Comparison of ENCODE assay signal across 11 cellular contexts in the genomic region with DNA sequence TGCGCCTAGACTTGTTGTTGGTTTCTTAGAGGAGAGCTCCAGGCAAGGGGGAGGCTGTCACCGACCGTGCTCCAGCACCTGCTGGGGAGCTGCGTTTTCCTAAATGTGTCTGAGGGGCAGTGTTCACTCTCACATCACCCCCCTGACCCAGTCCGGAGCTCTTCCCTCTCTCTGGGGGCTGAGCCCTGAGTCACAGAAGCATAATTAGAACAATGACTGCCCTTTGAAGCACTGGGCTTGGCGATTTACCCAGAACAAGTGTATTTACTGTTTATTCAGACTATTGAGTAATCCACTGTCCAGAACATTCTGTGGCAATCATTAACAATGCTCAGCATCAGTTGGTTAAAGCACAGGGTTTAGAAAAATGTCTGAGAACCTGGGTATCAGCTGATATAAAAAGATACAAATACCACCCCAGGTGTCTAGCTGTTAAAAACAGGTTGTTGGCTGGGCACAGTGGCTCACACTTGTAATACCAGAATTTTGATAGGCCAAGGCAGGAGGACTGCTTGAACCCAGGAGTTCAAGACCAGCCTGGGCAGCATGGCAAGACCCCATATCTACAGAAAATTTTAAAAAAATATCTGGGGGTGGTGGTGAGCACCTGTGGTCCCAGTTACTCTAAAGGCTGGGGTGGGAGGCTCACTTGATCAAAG. TPM values are rescaled to one million over a fixed set of nuclear protein-coding genes. Genes with fewer than 3 reads are reported as not detected.
DNase-seq lines count a peak whose midpoint lies in the region; ATAC-seq and TF ChIP-seq lines count a peak whose summit lies in the region.
"Had no signal": no experiment of that assay in that cellular context is flagged by ENCODE, and none has a peak within 500 bp of the region (broad histone marks: within the 10 kb centered on the region; RNA-seq: fewer than 3 reads in every experiment).

No MANE protein-coding gene starts in this region.

- H3K27me3 ChIP-seq in psoas muscle (ENCODE audit: insufficient read depth in 3 of 3, low read length in 2 of 3) = no peaks in the 10 kb centered on the region
- H3K27me3 ChIP-seq in smooth muscle cell (ENCODE audit: low read depth) = peaks cover under 1% of the 10 kb centered on the region

- H3K4me1 ChIP-seq in psoas muscle (peaks cover 9% of the 10 kb centered on the region), smooth muscle cell (ENCODE audit: low read depth) (no peaks in the 10 kb centered on the region)

- H3K4me2 ChIP-seq in smooth muscle cell = no peak overlapping the region

- H3K9me3 ChIP-seq in psoas muscle (no peaks in the 10 kb centered on the region), smooth muscle cell (replicated peaks; ENCODE audit: low read depth) (no peaks in the 10 kb centered on the region)

- peak; percentile 76 for DNase-seq in astrocyte of the spinal cord (ENCODE audit: low read depth, low spot score)
- DNase-seq in left ventricle myocardium superior = peak; percentile 33
- DNase-seq in psoas muscle = peak; percentile 66 to 86
- no peak for DNase-seq in HUDEP-2 (lab: John Stamatoyannopoulos, UW; ENCODE audit: unreplicated experiment in 76 of 76)
- no peak for DNase-seq in NCI-H345 treated with DMSO at 0.1 percent for 48 hours (lab: John Stamatoyannopoulos, UW; ENCODE audit: unreplicated experiment)
- no peak for DNase-seq in smooth muscle cell (lab: John Stamatoyannopoulos, UW; ENCODE audit: unreplicated experiment)
- DNase-seq: immature natural killer cell; NCI-H524; stimulated activated CD4-positive, alpha-beta T cell treated with anti-CD3 and anti-CD28 coated beads, Interleukin-2, amount 100 ng/mL, for 24 hours had no signal

- no peaks in the 10 kb centered on the region for H3K79me2 ChIP-seq in smooth muscle cell (ENCODE audit: low read depth)

- no peaks in the 10 kb centered on the region for H3K36me3 ChIP-seq in psoas muscle (ENCODE audit: insufficient read depth in 1 of 2, low read depth in 1 of 2)
- H3K36me3 ChIP-seq in smooth muscle cell (ENCODE audit: low read depth) = no peaks in the 10 kb centered on the region

- no peak overlapping the region for H2AFZ ChIP-seq in smooth muscle cell (ENCODE audit: low read depth)

- no peaks in the 10 kb centered on the region for H4K20me1 ChIP-seq in smooth muscle cell (ENCODE audit: low read depth)

- no peak overlapping the region for H3K9ac ChIP-seq in smooth muscle cell (ENCODE audit: low read depth)

- H3K27ac ChIP-seq in C4-2B (peak overlapping the region; percentile 2; the same call in 1 of the 2 replicates), psoas muscle (peak overlapping the region; percentile 60), smooth muscle cell (ENCODE audit: low read depth) (no peak overlapping the region)

- intact Hi-C loops in left ventricle myocardium superior (cut with micrococcal nuclease) (no loop called here), psoas muscle (cut with DNase I) (no loop called here)

- H3K4me3 ChIP-seq in astrocyte of the spinal cord (ENCODE audit: low read depth, low read length) (no peak overlapping the region), psoas muscle (no peak overlapping the region), smooth muscle cell (no peak overlapping the region)

- ATAC-seq in left ventricle myocardium superior (peak; percentile 79), psoas muscle (peak; percentile 89 to 93 (median 92)), HG03280 (IDR thresholded peaks at IDR 0.05; ENCODE audit: unreplicated experiment) (no peak)

- TF ChIP-seq CTCF in C4-2B (conservative IDR thresholded peaks at IDR 0.05) (no peak), astrocyte of the spinal cord (IDR thresholded peaks at IDR 0.05; ENCODE audit: low read depth, low read length) (no peak), psoas muscle (IDR thresholded peaks at IDR 0.05) (no peak), smooth muscle cell (IDR thresholded peaks at IDR 0.05; ENCODE audit: borderline replicate concordance, insufficient read depth, poor library complexity, severe bottlenecking) (no peak)

- H3F3A ChIP-seq in smooth muscle cell (ENCODE audit: low read depth) = no peaks in the 10 kb centered on the region

- in situ Hi-C loops in astrocyte of the spinal cord (cut with HindIII; ENCODE audit: low sequenced_read_pairs) = no loop called here

- WGBS in psoas muscle, 3 donors = 33 to 45% (median 42%) methylated on average over 6 of the region's 6 CpGs
- 74% methylated on average over 6 of the region's 6 CpGs for WGBS in smooth muscle cell (ENCODE audit: low lambda C conversion rate)

RNA-seq across cellular contexts. Expression of a gene that starts 8.1 kb away (rescaled TPM):
- total RNA-seq in left ventricle myocardium superior (6.7 TPM), psoas muscle (10 to 100 TPM in 2 of 4 donors, 1 to 10 TPM in 2; 6.0 to 41.3 (median 10.4) TPM), smooth muscle cell (0.63 and 1.6 TPM in 2 replicates)
- polyA plus RNA-seq in psoas muscle (1 to 10 TPM; 4.2 to 5.5 (median 4.4) TPM), smooth muscle cell (0.93 and 2.3 TPM in 2 replicates)

RNA-seq across cellular contexts. Expression of a gene that starts 32.5 kb away (rescaled TPM):
- 24.2 TPM for total RNA-seq in left ventricle myocardium superior
- total RNA-seq in psoas muscle = 10 to 100 TPM; 32.2 to 66.1 (median 56.7) TPM
- 10 to 100 TPM; 24.3 to 56.3 (median 51.4) TPM for polyA plus RNA-seq in psoas muscle
- 41.1 and 53.9 TPM in 2 replicates for total RNA-seq in smooth muscle cell
- 40.2 and 50.9 TPM in 2 replicates for polyA plus RNA-seq in smooth muscle cell

RNA-seq across cellular contexts. Expression of a gene that starts 35.4 kb away (rescaled TPM):
- total RNA-seq in left ventricle myocardium superior (1.6 TPM), psoas muscle (10 to 100 TPM in 3 of 4 donors, 1 to 10 TPM in 1; 9.7 to 15.2 (median 13.5) TPM), smooth muscle cell (0.18 TPM in 1 of 2 replicates, not detected in the other)
- polyA plus RNA-seq in psoas muscle (1 to 10 TPM in 2 of 3 donors, under 1 TPM in 1; 0.48 to 8.7 (median 8.5) TPM), smooth muscle cell (0.22 and 1.2 TPM in 2 replicates)
- polyA plus RNA-seq: immature natural killer cell had no signal

Comparison
In these comparisons a context has a peak if more than half of its experiments do, and no peak if none do; other contexts are left out.
1. DNase-seq: peak in astrocyte of the spinal cord (single experiment), left ventricle myocardium superior (single experiment) and psoas muscle (2 of 2); none in HUDEP-2 (0 of 76), NCI-H345 treated with DMSO at 0.1 percent for 48 hours (single experiment) and smooth muscle cell (single experiment).